In genomic region chr14:94394025-94394493, GRCh38 we compare ENCODE assay signal across 1 cellular context.
TF ChIP-seq lines count a peak whose summit lies in the region.

No MANE protein-coding gene starts in this region.

TF ChIP-seq in HepG2, 621 proteins besides CTCF, POLR2A, EP300 and RAD21 (continued from another document and continues in another):
- TF ChIP-seq ZBTB40 (IDR thresholded peaks at IDR 0.05) (no peak), ZBTB40 (CRISPR knock-in tag; IDR thresholded peaks at IDR 0.05) (no peak), ZXDC (CRISPR knock-in tag; IDR thresholded peaks at IDR 0.05) (no peak), ZSCAN21 (CRISPR knock-in tag; IDR thresholded peaks at IDR 0.05; ENCODE audit: borderline replicate concordance) (peak; percentile 56; the same call in 1 of the 2 replicates), HDAC1 (CRISPR knock-in tag; IDR thresholded peaks at IDR 0.05) (peak; percentile 85; the same call in 1 of the 2 replicates), ZNF317 (CRISPR knock-in tag; IDR thresholded peaks at IDR 0.05) (no peak), ZHX1 (CRISPR knock-in tag; IDR thresholded peaks at IDR 0.05; ENCODE audit: low read depth) (no peak), ZNF331 (CRISPR knock-in tag; IDR thresholded peaks at IDR 0.05) (no peak), ZBTB37 (CRISPR knock-in tag; IDR thresholded peaks at IDR 0.05) (no peak), TGIF2 (CRISPR knock-in tag; IDR thresholded peaks at IDR 0.05) (no peak), ZNF678 (CRISPR knock-in tag; IDR thresholded peaks at IDR 0.05) (no peak), SMYD3 (CRISPR knock-in tag; IDR thresholded peaks at IDR 0.05) (no peak), CSRNP2 (CRISPR knock-in tag; conservative IDR thresholded peaks at IDR 0.05; ENCODE audit: low read depth) (no peak), SNAPC5 (CRISPR knock-in tag; IDR thresholded peaks at IDR 0.05; ENCODE audit: borderline replicate concordance) (no peak), ZNF607 (CRISPR knock-in tag; IDR thresholded peaks at IDR 0.05; ENCODE audit: borderline replicate concordance) (no peak), ZNF224 (CRISPR knock-in tag; IDR thresholded peaks at IDR 0.05) (no peak), ZNF782 (CRISPR knock-in tag; IDR thresholded peaks at IDR 0.05; ENCODE audit: borderline replicate concordance) (no peak), PTBP1 (IDR thresholded peaks at IDR 0.05; ENCODE audit: low read depth, low read length, poor library complexity, severe bottlenecking) (no peak), ETV6 (CRISPR knock-in tag; conservative IDR thresholded peaks at IDR 0.05) (no peak; the same call in 1 of the 2 replicates), ZEB1 (IDR thresholded peaks at IDR 0.05; ENCODE audit: insufficient replicate concordance, low read depth) (no peak), CEBPB (IDR thresholded peaks at IDR 0.05; ENCODE audit: borderline replicate concordance, low read depth, low read length) (no peak), PRDM4 (CRISPR knock-in tag; IDR thresholded peaks at IDR 0.05; ENCODE audit: borderline replicate concordance) (no peak), GLMP (CRISPR knock-in tag; IDR thresholded peaks at IDR 0.05; ENCODE audit: borderline replicate concordance) (no peak), BHLHE40 (IDR thresholded peaks at IDR 0.05; ENCODE audit: low read length) (peak; percentile 69), MLLT10 (CRISPR knock-in tag; IDR thresholded peaks at IDR 0.05) (no peak), DPF2 (CRISPR knock-in tag; IDR thresholded peaks at IDR 0.05; ENCODE audit: borderline replicate concordance, low read depth) (no peak), ZNF709 (CRISPR knock-in tag; IDR thresholded peaks at IDR 0.05) (no peak)
